28 cellular contexts compared by ENCODE assay signal in the genomic region with DNA sequence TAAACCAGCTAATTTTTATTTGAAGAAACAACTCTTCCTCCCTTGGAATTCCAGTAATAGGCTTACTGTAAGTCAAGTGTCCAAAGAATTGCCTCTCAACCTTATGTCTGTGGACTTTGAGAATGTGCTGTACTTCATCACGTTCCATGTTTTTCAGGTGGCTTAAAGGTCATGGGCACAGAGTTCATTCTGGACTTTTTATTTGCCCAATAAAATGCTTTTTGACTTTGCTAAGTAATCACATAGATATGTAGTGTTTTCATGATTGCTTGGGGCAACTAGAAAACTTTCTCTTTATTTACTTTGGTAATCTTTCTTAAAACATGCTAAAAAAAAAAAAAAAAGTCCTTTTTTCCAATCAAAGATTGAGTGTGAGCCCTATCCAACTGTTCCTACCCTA. TPM values are rescaled to one million over a fixed set of nuclear protein-coding genes. Genes with fewer than 3 reads are reported as not detected.
DNase-seq lines count a peak whose midpoint lies in the region; ATAC-seq, FAIRE-seq and TF ChIP-seq lines count a peak whose summit lies in the region.
"Had no signal": no experiment of that assay in that cellular context is flagged by ENCODE, and none has a peak within 500 bp of the region (broad histone marks: within the 10 kb centered on the region; RNA-seq: fewer than 3 reads in every experiment).

No MANE protein-coding gene starts in this region.

- peak overlapping the region; percentile 75 for H3K27ac Mint-ChIP-seq in T-helper 17 cell
- H3K27ac Mint-ChIP-seq: activated naive CD4-positive, alpha-beta T cell treated with anti-CD3 and anti-CD28 coated beads, Interleukin-2, amount 10 ng/mL, durations not matched to agents 7 days and 5 days; endodermal cell had no signal

- H3K27me3 ChIP-seq in left lung, result no peaks in the 10 kb centered on the region
- H3K27me3 ChIP-seq: esophagus muscularis mucosa, right atrium auricular region, uterus had no signal

- TF ChIP-seq CTCF in left lung (IDR thresholded peaks at IDR 0.05), result no peak

- peaks cover 6 to 14% of the 10 kb centered on the region in 2 donors for H3K4me1 ChIP-seq in left lung
- H3K4me1 ChIP-seq: uterus had no signal

- H3K27ac ChIP-seq in left lung, result no peak overlapping the region
- H3K27ac ChIP-seq: esophagus muscularis mucosa, KMS-11, right atrium auricular region, uterus had no signal

- no peaks in the 10 kb centered on the region for H3K9me3 ChIP-seq in T-helper 17 cell (ENCODE audit: control insufficient read depth, low read length, poor library complexity, severe bottlenecking)
- H3K9me3 ChIP-seq in left lung, result peaks cover 0 to 11% of the 10 kb centered on the region in 2 donors
- H3K9me3 ChIP-seq: esophagus muscularis mucosa, right atrium auricular region, uterus had no signal

- no peak for ATAC-seq in T-helper 17 cell
- peak; percentile 86 for ATAC-seq in left lung

- H3K4me3 ChIP-seq in left lung, result no peak overlapping the region
- H3K4me3 ChIP-seq: esophagus muscularis mucosa, right atrium auricular region, uterus had no signal

- FAIRE-seq in HTR-8/SVneo (lab: Jason Lieb, UNC), result no peak
- FAIRE-seq: bronchial epithelial cell had no signal

- peaks cover 18% of the 10 kb centered on the region for H3K4me1 Mint-ChIP-seq in T-helper 17 cell
- H3K4me1 Mint-ChIP-seq: endodermal cell had no signal

- H3K4me3 Mint-ChIP-seq in T-helper 17 cell, result no peak overlapping the region
- H3K4me3 Mint-ChIP-seq: activated naive CD4-positive, alpha-beta T cell treated with anti-CD3 and anti-CD28 coated beads, Interleukin-2, amount 10 ng/mL, durations not matched to agents 7 days and 5 days; endodermal cell had no signal

- intact Hi-C loops in left lung (cut with DNase I), result loop anchor here in 1 of 2 donors (10.0 kb wide), 1 partner anchor 196 kb away; no protein-coding TSS in a partner anchor

- H3K36me3 ChIP-seq in left lung, result no peaks in the 10 kb centered on the region
- H3K36me3 ChIP-seq: esophagus muscularis mucosa, right atrium auricular region, uterus had no signal

- DNase-seq in EH (ENCODE audit: low read depth), result peak; percentile 60
- no peak for DNase-seq in T-helper 17 cell
- DNase-seq in left lung, result no peak
- DNase-seq in renal cortical epithelial cell (ENCODE audit: low read depth), result peak; percentile 56
- no peak for DNase-seq in ecto neural progenitor cell (ENCODE audit: low spot score)
- DNase-seq in HTR-8/SVneo (ENCODE audit: insufficient read length, low spot score), result no peak
- no peak for DNase-seq in retina
- DNase-seq in NOMO-1 (lab: John Stamatoyannopoulos, UW; ENCODE audit: unreplicated experiment in 2 of 2), result no peak
- DNase-seq: activated naive CD4-positive, alpha-beta T cell treated with anti-CD3 and anti-CD28 coated beads, Interleukin-2, amount 10 ng/mL, durations not matched to agents 7 days and 5 days; activated T-cell treated with anti-CD3 and anti-CD28 coated beads, Interleukin-2, amount 50 U/mL, for 48 hours; amygdala; CD4-positive, alpha-beta memory T cell; DMS 273 treated with DMSO at 0.1 percent for 48 hours; endodermal cell; islet precursor cell; NCI-H1048; NCI-H187; NCI-H524 treated with DMSO at 0.1 percent for 48 hours; stimulated activated CD4-positive, alpha-beta T cell treated with anti-CD3 and anti-CD28 coated beads, Interleukin-12 subunit alpha, Interleukin-12 subunit beta, amount 100 ng/mL, for 4 hours; stimulated activated CD4-positive, alpha-beta T cell treated with anti-CD3 and anti-CD28 coated beads, Interleukin-4, amount 100 ng/mL, for 4 hours; T-helper 1 cell; uterus had no signal

- H3K27me3 Mint-ChIP-seq in T-helper 17 cell, result no peaks in the 10 kb centered on the region
- H3K27me3 Mint-ChIP-seq: activated naive CD4-positive, alpha-beta T cell treated with anti-CD3 and anti-CD28 coated beads, Interleukin-2, amount 10 ng/mL, durations not matched to agents 7 days and 5 days; CD4-positive, alpha-beta memory T cell; naive thymus-derived CD8-positive, alpha-beta T cell had no signal

- H3K36me3 Mint-ChIP-seq in T-helper 17 cell (ENCODE audit: low read depth), result peaks cover 2% of the 10 kb centered on the region

RNA-seq across cellular contexts. Expression of a gene that starts 10.4 kb away (rescaled TPM):
- total RNA-seq in T-helper 17 cell (under 1 TPM in 1 of 2 donors, not detected in 1; 0.37 TPM), left lung (1 to 10 TPM; 1.6 to 4.9 TPM), renal cortical epithelial cell (1.0 and 7.9 TPM in 2 replicates)
- total RNA-seq: CD4-positive, alpha-beta memory T cell; G401; naive thymus-derived CD8-positive, alpha-beta T cell had no signal

Comparison
In these comparisons a context has a peak if more than half of its experiments do, and no peak if none do; other contexts are left out.
1. DNase-seq: peak in EH (single experiment) and renal cortical epithelial cell (single experiment); none in T-helper 17 cell (0 of 3), left lung (0 of 2), ecto neural progenitor cell (single experiment), HTR-8/SVneo (single experiment), retina (single experiment) and NOMO-1 (0 of 2).